Comparison of ENCODE assay signal across 23 cellular contexts in genomic region chr1:161835963-161836362, GRCh38.
DNase-seq lines count a peak whose midpoint lies in the region; ATAC-seq and TF ChIP-seq lines count a peak whose summit lies in the region.
"Had no signal": no experiment of that assay in that cellular context is flagged by ENCODE, and none has a peak within 500 bp of the region (broad histone marks: within the 10 kb centered on the region; RNA-seq: fewer than 3 reads in every experiment).

No MANE protein-coding gene starts in this region.

- no peaks in the 10 kb centered on the region for H3K27me3 ChIP-seq in right lobe of liver
- H3K27me3 ChIP-seq: gastrocnemius medialis, tibial nerve had no signal

- intact Hi-C loops in right lobe of liver (cut with DNase I): no loop called here

- no peak for ATAC-seq in right lobe of liver
- ATAC-seq: activated CD8-positive, alpha-beta T cell treated with anti-CD3 and anti-CD28 coated beads, Interleukin-2, amount 10 ng/mL, durations not matched to agents 7 days and 5 days; activated T-cell treated with anti-CD3 and anti-CD28 coated beads, Interleukin-2, amount 50 U/mL, for 4 hours; gastrocnemius medialis; naive thymus-derived CD8-positive, alpha-beta T cell; PC-3; WTC11 had no signal

- H3K27ac Mint-ChIP-seq in activated naive CD8-positive, alpha-beta T cell treated with anti-CD3 and anti-CD28 coated beads for 36 hours: no peak overlapping the region
- H3K27ac Mint-ChIP-seq: activated CD8-positive, alpha-beta T cell treated with anti-CD3 and anti-CD28 coated beads, Interleukin-2, amount 10 ng/mL, durations not matched to agents 7 days and 5 days; activated naive CD4-positive, alpha-beta T cell treated with anti-CD3 and anti-CD28 coated beads, Interleukin-2, amount 10 ng/mL, durations not matched to agents 7 days and 5 days; B cell; WTC11 had no signal

- H3K27ac ChIP-seq in right lobe of liver: no peak overlapping the region
- H3K27ac ChIP-seq: gastrocnemius medialis had no signal

- DNase-seq in EL (peak; percentile 4), Kasumi-1 (lab: John Stamatoyannopoulos, UW) (peak; percentile 55 to 57), amniotic epithelial cell (ENCODE audit: low read depth) (peak; percentile 35), iris pigment epithelial cell (ENCODE audit: low read depth) (peak; percentile 52), right lobe of liver (no peak), foreskin melanocyte (no peak), superior temporal gyrus (ENCODE audit: extremely low spot score) (no peak)
- DNase-seq in activated naive CD8-positive, alpha-beta T cell treated with anti-CD3 and anti-CD28 coated beads for 36 hours: no peak
- DNase-seq: activated CD8-positive, alpha-beta T cell treated with anti-CD3 and anti-CD28 coated beads, Interleukin-2, amount 10 ng/mL, durations not matched to agents 7 days and 5 days; activated naive CD4-positive, alpha-beta T cell treated with anti-CD3 and anti-CD28 coated beads, Interleukin-2, amount 10 ng/mL, durations not matched to agents 7 days and 5 days; activated T-cell treated with anti-CD3 and anti-CD28 coated beads, Interleukin-2, amount 50 U/mL, for 4 hours; gastrocnemius medialis; naive thymus-derived CD8-positive, alpha-beta T cell; NCI-H2171 treated with DMSO at 0.1 percent for 48 hours; NCI-H774; PC-3; stimulated activated CD4-positive, alpha-beta T cell treated with anti-CD3 and anti-CD28 coated beads, Interleukin-1b, Interleukin-23, amount 100 ng/mL, for 48 hours; stimulated activated naive CD4-positive, alpha-beta T cell treated with Interleukin-2 at 50 U/mL for 16 hours; T-helper 2 cell had no signal

- no peak overlapping the region for H3K4me3 Mint-ChIP-seq in activated naive CD8-positive, alpha-beta T cell treated with anti-CD3 and anti-CD28 coated beads for 36 hours
- H3K4me3 Mint-ChIP-seq: activated CD8-positive, alpha-beta T cell treated with anti-CD3 and anti-CD28 coated beads, Interleukin-2, amount 10 ng/mL, durations not matched to agents 7 days and 5 days; activated naive CD4-positive, alpha-beta T cell treated with anti-CD3 and anti-CD28 coated beads, Interleukin-2, amount 10 ng/mL, durations not matched to agents 7 days and 5 days; activated T-cell treated with anti-CD3 and anti-CD28 coated beads, Interleukin-2, amount 50 U/mL, for 4 hours; B cell; brain; naive thymus-derived CD8-positive, alpha-beta T cell; WTC11 had no signal

- H3K4me3 ChIP-seq in right lobe of liver: no peak overlapping the region
- H3K4me3 ChIP-seq: gastrocnemius medialis, tibial nerve had no signal

- no peaks in the 10 kb centered on the region for H3K27me3 Mint-ChIP-seq in activated naive CD8-positive, alpha-beta T cell treated with anti-CD3 and anti-CD28 coated beads for 36 hours
- H3K27me3 Mint-ChIP-seq: activated naive CD4-positive, alpha-beta T cell treated with anti-CD3 and anti-CD28 coated beads, Interleukin-2, amount 10 ng/mL, durations not matched to agents 7 days and 5 days; B cell; brain; naive thymus-derived CD8-positive, alpha-beta T cell had no signal

- H3K4me1 ChIP-seq in right lobe of liver: no peaks in the 10 kb centered on the region
- H3K4me1 ChIP-seq: tibial nerve had no signal

- peaks cover 2% of the 10 kb centered on the region for H3K4me1 Mint-ChIP-seq in activated naive CD8-positive, alpha-beta T cell treated with anti-CD3 and anti-CD28 coated beads for 36 hours
- H3K4me1 Mint-ChIP-seq: B cell, brain, WTC11 had no signal

- H3K9me3 Mint-ChIP-seq in activated naive CD8-positive, alpha-beta T cell treated with anti-CD3 and anti-CD28 coated beads for 36 hours: peaks cover 5% of the 10 kb centered on the region

- H3K36me3 ChIP-seq in right lobe of liver: peaks cover 0 to 4% (median 0%) of the 10 kb centered on the region in 4 donors
- H3K36me3 ChIP-seq: gastrocnemius medialis, tibial nerve had no signal

- TF ChIP-seq CTCF in right lobe of liver (IDR thresholded peaks at IDR 0.05): no peak

- 79% methylated on average over 5 of the region's 5 CpGs for WGBS in right lobe of liver (ENCODE audit: insufficient coverage, low coverage, low lambda C conversion rate, missing lambda C conversion rate)

- TF ChIP-seq POLR2A in right lobe of liver (IDR thresholded peaks at IDR 0.05): no peak

- peaks cover 39% of the 10 kb centered on the region for H3K36me3 Mint-ChIP-seq in activated naive CD8-positive, alpha-beta T cell treated with anti-CD3 and anti-CD28 coated beads for 36 hours

- no peaks in the 10 kb centered on the region for H3K9me3 ChIP-seq in right lobe of liver
- H3K9me3 ChIP-seq: gastrocnemius medialis had no signal

Comparison
In these comparisons a context has a peak if more than half of its experiments do, and no peak if none do; other contexts are left out.
1. DNase-seq: peak in EL (single experiment), Kasumi-1 (2 of 2), amniotic epithelial cell (single experiment) and iris pigment epithelial cell (single experiment); none in right lobe of liver (0 of 3), foreskin melanocyte (single experiment), activated naive CD8-positive, alpha-beta T cell treated with anti-CD3 and anti-CD28 coated beads for 36 hours (single experiment) and superior temporal gyrus (single experiment).